8 cellular contexts compared by ENCODE assay signal in genomic region chr1:23370270-23370743, GRCh38. TPM values are rescaled to one million over a fixed set of nuclear protein-coding genes. Genes with fewer than 3 reads are reported as not detected.
A peak's percentile ranks its signal among the peaks of the same experiment; 100 is the strongest.
DNase-seq lines count a peak whose midpoint lies in the region; ATAC-seq and TF ChIP-seq lines count a peak whose summit lies in the region.

No MANE protein-coding gene starts in this region.

- H3K4me3 Mint-ChIP-seq in chondrocyte (ENCODE audit: unreplicated experiment) (peak overlapping the region; percentile 83), natural killer cell (peak overlapping the region; percentile 95)

- H3K27me3 Mint-ChIP-seq in chondrocyte (ENCODE audit: low read depth): no peaks in the 10 kb centered on the region
- no peaks in the 10 kb centered on the region for H3K27me3 Mint-ChIP-seq in natural killer cell (ENCODE audit: low read depth in 2 of 2)

- ATAC-seq in natural killer cell: no peak
- no peak for ATAC-seq in GM21390 (IDR thresholded peaks at IDR 0.05; ENCODE audit: unreplicated experiment)

- H3K36me3 Mint-ChIP-seq in chondrocyte (ENCODE audit: low read depth) (peaks cover 21% of the 10 kb centered on the region), natural killer cell (no peaks in the 10 kb centered on the region)

- CTCF ChIA-PET in AG04449 (lab: Yijun Ruan, JAX): interaction anchor here (1.2 to 3.6 kb wide), 5 partner anchors 11 to 34 kb away, joined by 3 to 31 read pairs (median 4); no protein-coding TSS in a partner anchor

- POLR2A ChIA-PET in AG04449 (lab: Yijun Ruan, JAX): interaction anchor here (1.0 to 2.5 kb wide), 3 partner anchors 24 to 34 kb away, joined by 5 to 12 read pairs (median 9); partner anchors contain the start of gene HNRNPR

- TF ChIP-seq CTCF in AG04449 (IDR thresholded peaks at IDR 0.05; ENCODE audit: insufficient read depth, low read length, missing control alignments): no peak
- no peak for TF ChIP-seq CTCF in LNCaP clone FGC (IDR thresholded peaks at IDR 0.05; ENCODE audit: control insufficient read depth, extremely low read depth, insufficient read depth)
- no peak for TF ChIP-seq CTCF in chondrocyte (IDR thresholded peaks at IDR 0.05)
- no peak for TF ChIP-seq CTCF in natural killer cell (IDR thresholded peaks at IDR 0.05)

- H3K9me3 Mint-ChIP-seq in chondrocyte (ENCODE audit: low read depth): peaks cover 7% of the 10 kb centered on the region
- H3K9me3 Mint-ChIP-seq in natural killer cell: no peaks in the 10 kb centered on the region

- DNase-seq in AG04449 (ENCODE audit: low read depth, low spot score) (no peak), LNCaP clone FGC (ENCODE audit: low read depth) (no peak), chondrocyte (ENCODE audit: low spot score) (no peak), natural killer cell (no peak), activated gamma-delta T cell (lab: John Stamatoyannopoulos, UW) (no peak), COLO668 (lab: John Stamatoyannopoulos, UW; ENCODE audit: unreplicated experiment) (no peak), cortex of kidney (lab: John Stamatoyannopoulos, UW) (no peak)

- peak overlapping the region; percentile 90 for H3K4me3 ChIP-seq in AG04449 (ENCODE audit: low read depth, low read length)
- peak overlapping the region; percentile 73; the same call in 1 of the 2 replicates for H3K4me3 ChIP-seq in LNCaP clone FGC (ENCODE audit: low read depth, low read length)

- H3K27ac Mint-ChIP-seq in chondrocyte (ENCODE audit: unreplicated experiment): peak overlapping the region; percentile 99
- H3K27ac Mint-ChIP-seq in natural killer cell: peak overlapping the region in 1 of 2 donors; percentile 93

- intact Hi-C loops in natural killer cell (cut with micrococcal nuclease): no loop called here

- H3K4me1 Mint-ChIP-seq in chondrocyte (ENCODE audit: low read depth) (peaks cover 46% of the 10 kb centered on the region), natural killer cell (peaks cover 35 to 43% of the 10 kb centered on the region in 2 donors)

RNA-seq across cellular contexts. Expression of gene ZNF436, which starts 0.7 kb away (rescaled TPM):
- total RNA-seq in chondrocyte (17.0 to 18.6 TPM (median 17.4 TPM) in 3 replicates), natural killer cell (1 to 10 TPM; 4.5 to 7.8 (median 5.7) TPM)

RNA-seq across cellular contexts. Expression of gene HNRNPR, which starts 26.2 kb away (rescaled TPM):
- total RNA-seq in chondrocyte: 91.0 to 151 TPM (median 91.3 TPM) in 3 replicates
- total RNA-seq in natural killer cell: 100 to 1,000 TPM; 126 to 134 (median 128) TPM

RNA-seq across cellular contexts. Expression of gene TCEA3, which starts 54.2 kb away (rescaled TPM):
- total RNA-seq in chondrocyte: 15.7 to 17.8 TPM (median 16.9 TPM) in 3 replicates
- total RNA-seq in natural killer cell: 1 to 10 TPM in 1 of 3 donors, under 1 TPM in 2; 0.75 to 1.5 (median 0.94) TPM
